ENCODE assay signal across 12 cellular contexts in the genomic region with DNA sequence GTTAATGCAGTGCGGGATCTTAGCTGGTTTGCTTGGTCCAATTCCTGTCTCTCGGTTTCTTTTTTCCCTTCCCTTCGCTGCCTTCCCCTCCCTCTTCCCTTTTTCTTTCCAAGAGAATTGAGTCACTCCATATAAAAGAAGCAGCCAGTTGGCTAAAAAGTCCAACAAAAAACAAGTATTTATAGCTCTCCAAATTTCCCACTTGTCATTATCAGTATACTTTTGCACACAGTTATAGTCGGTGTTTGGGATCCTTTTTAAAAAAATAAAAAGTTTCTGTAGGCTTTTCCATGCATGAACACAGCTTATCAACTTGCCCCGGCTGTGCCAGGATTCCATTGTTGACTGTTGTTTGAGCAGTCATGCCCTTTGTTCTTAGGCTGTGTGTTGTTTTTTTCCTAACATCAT. TPM values are rescaled to one million over a fixed set of nuclear protein-coding genes. Genes with fewer than 3 reads are reported as not detected.
DNase-seq lines count a peak whose midpoint lies in the region; ATAC-seq, FAIRE-seq and TF ChIP-seq lines count a peak whose summit lies in the region.
"Had no signal": no experiment of that assay in that cellular context is flagged by ENCODE, and none has a peak within 500 bp of the region (broad histone marks: within the 10 kb centered on the region; RNA-seq: fewer than 3 reads in every experiment).

No MANE protein-coding gene starts in this region.

- ATAC-seq in activated CD4-positive, alpha-beta T cell treated with anti-CD3 and anti-CD28 coated beads for 36 hours: no peak
- peak; percentile 38 for ATAC-seq in mucosa of descending colon
- ATAC-seq in HG03139 (IDR thresholded peaks at IDR 0.05; ENCODE audit: unreplicated experiment): no peak

- no peaks in the 10 kb centered on the region for H3K9me3 Mint-ChIP-seq in activated CD4-positive, alpha-beta T cell treated with anti-CD3 and anti-CD28 coated beads for 36 hours (ENCODE audit: low read depth)
- no peaks in the 10 kb centered on the region for H3K9me3 Mint-ChIP-seq in activated CD4-positive, alpha-beta T cell treated with anti-CD3 and anti-CD28 coated beads, Interleukin-2, amount 10 ng/mL, durations not matched to agents 24 days and 14 days
- H3K9me3 Mint-ChIP-seq: nephron had no signal

- peak overlapping the region; percentile 64 for H3K9ac ChIP-seq in endothelial cell of umbilical vein (replicated peaks; ENCODE audit: extremely low read depth, insufficient read depth, low read length)

- H3K36me3 ChIP-seq in endothelial cell of umbilical vein (ENCODE audit: control insufficient read depth in 2 of 2, extremely low read depth in 1 of 2, insufficient read depth in 2 of 2, low read length in 2 of 2): peaks cover 3 to 4% of the 10 kb centered on the region in 2 experiments
- H3K36me3 ChIP-seq in mucosa of descending colon (ENCODE audit: low read depth): no peaks in the 10 kb centered on the region
- peaks cover 0 to 22% (median 0%) of the 10 kb centered on the region in 3 donors for H3K36me3 ChIP-seq in tibial nerve
- H3K36me3 ChIP-seq in H7 (replicated peaks; ENCODE audit: control insufficient read depth, insufficient read depth, low read length): no peaks in the 10 kb centered on the region

- TF ChIP-seq CTCF in endothelial cell of umbilical vein (IDR thresholded peaks at IDR 0.05; ENCODE audit: extremely low read depth in 1 of 2, insufficient read depth in 1 of 2, low read depth in 1 of 2, low read length in 2 of 2): no peak
- no peak for TF ChIP-seq CTCF in mucosa of descending colon (IDR thresholded peaks at IDR 0.05)
- TF ChIP-seq CTCF in tibial nerve (IDR thresholded peaks at IDR 0.05): no peak

- DNase-seq in activated CD4-positive, alpha-beta T cell treated with anti-CD3 and anti-CD28 coated beads for 36 hours: no peak
- DNase-seq in activated CD4-positive, alpha-beta T cell treated with anti-CD3 and anti-CD28 coated beads, Interleukin-2, amount 10 ng/mL, durations not matched to agents 24 days and 14 days: no peak
- DNase-seq in endothelial cell of umbilical vein (ENCODE audit: low read depth, low spot score): peak; percentile 91
- DNase-seq in mucosa of descending colon: no peak
- DNase-seq in tibial nerve (ENCODE audit: low spot score in 2 of 2): no peak
- no peak for DNase-seq in ureter (ENCODE audit: low spot score)
- DNase-seq in H7: no peak

- H3K4me2 ChIP-seq in endothelial cell of umbilical vein (ENCODE audit: insufficient read depth, low read length): peak overlapping the region; percentile 78

- peaks cover 18% of the 10 kb centered on the region for H3K36me3 Mint-ChIP-seq in activated CD4-positive, alpha-beta T cell treated with anti-CD3 and anti-CD28 coated beads for 36 hours (ENCODE audit: low read depth)
- H3K36me3 Mint-ChIP-seq in activated CD4-positive, alpha-beta T cell treated with anti-CD3 and anti-CD28 coated beads, Interleukin-2, amount 10 ng/mL, durations not matched to agents 24 days and 14 days (ENCODE audit: low read depth): peaks cover 17% of the 10 kb centered on the region

- H3K9me1 ChIP-seq in endothelial cell of umbilical vein (replicated peaks; ENCODE audit: control insufficient read depth, extremely low read depth, insufficient read depth, low read length): peaks cover 2% of the 10 kb centered on the region

- H3K4me1 ChIP-seq in endothelial cell of umbilical vein (ENCODE audit: control insufficient read depth, extremely low read depth, insufficient read depth, low read length): peaks cover 22% of the 10 kb centered on the region
- H3K4me1 ChIP-seq in mucosa of descending colon (ENCODE audit: low read depth): peaks cover 9% of the 10 kb centered on the region
- peaks cover 0 to 56% (median 24%) of the 10 kb centered on the region in 4 donors for H3K4me1 ChIP-seq in tibial nerve

- H3K27ac Mint-ChIP-seq in activated CD4-positive, alpha-beta T cell treated with anti-CD3 and anti-CD28 coated beads for 36 hours: peak overlapping the region; percentile 65
- no peak overlapping the region for H3K27ac Mint-ChIP-seq in activated CD4-positive, alpha-beta T cell treated with anti-CD3 and anti-CD28 coated beads, Interleukin-2, amount 10 ng/mL, durations not matched to agents 24 days and 14 days

- 15% methylated on average over 5 of the region's 5 CpGs for WGBS in tibial nerve, 2 donors

- H3K79me2 ChIP-seq in endothelial cell of umbilical vein (ENCODE audit: control insufficient read depth, insufficient read depth, low read length): peaks cover 36% of the 10 kb centered on the region

- TF ChIP-seq POLR2A in endothelial cell of umbilical vein (IDR thresholded peaks at IDR 0.05; ENCODE audit: low read depth, low read length) (no peak), tibial nerve (IDR thresholded peaks at IDR 0.05) (no peak)

- H3K4me3 ChIP-seq in endothelial cell of umbilical vein (replicated peaks in 1 of 3; ENCODE audit: insufficient read depth in 1 of 3, low read depth in 1 of 3, low read length in 3 of 3) (peak overlapping the region in 1 of 3 experiments; percentile 31), mucosa of descending colon (no peak overlapping the region), tibial nerve (peak overlapping the region in 2 of 4 donors; percentile 16 to 18), H7 (ENCODE audit: insufficient read depth, low read depth, low read length) (no peak overlapping the region)

- POLR2A ChIA-PET in activated CD4-positive, alpha-beta T cell treated with anti-CD3 and anti-CD28 coated beads for 36 hours (lab: Charles Lee): interaction anchor here (0.6 to 1.2 kb wide), 2 partner anchors 18 to 28 kb away, joined by 3 read pairs; no protein-coding TSS in a partner anchor
- POLR2A ChIA-PET in endothelial cell of umbilical vein (lab: Charles Lee): interaction anchor here (1.3 kb wide), 1 partner anchor 13 kb away, joined by 8 read pairs; no protein-coding TSS in a partner anchor

- H3K27ac ChIP-seq in endothelial cell of umbilical vein (ENCODE audit: insufficient read depth, low read depth, low read length) (peak overlapping the region; percentile 76), tibial nerve (peak overlapping the region in 3 of 4 donors; percentile 61 to 89 (median 76))
- H3K27ac ChIP-seq: 22Rv1 had no signal

- CTCF ChIA-PET in activated CD4-positive, alpha-beta T cell treated with anti-CD3 and anti-CD28 coated beads for 36 hours (lab: Charles Lee): interaction anchor here (0.7 to 4.6 kb wide), 10 partner anchors 9 to 169 kb away, joined by 3 to 33 read pairs (median 6); no protein-coding TSS in a partner anchor
- CTCF ChIA-PET in endothelial cell of umbilical vein (lab: Charles Lee): interaction anchor here (0.6 to 4.9 kb wide), 16 partner anchors 11 to 271 kb away, joined by 3 to 39 read pairs (median 4); a partner anchor contains a TSS

- dilution Hi-C loops in endothelial cell of umbilical vein (cut with MboI; ENCODE audit: extremely low pct_ligation_motif_present, low sequenced_read_pairs): no loop called here

- no peaks in the 10 kb centered on the region for H4K20me1 ChIP-seq in endothelial cell of umbilical vein (replicated peaks; ENCODE audit: control insufficient read depth, extremely low read depth, insufficient read depth, low read length)

- no peak overlapping the region for H3K4me3 Mint-ChIP-seq in activated CD4-positive, alpha-beta T cell treated with anti-CD3 and anti-CD28 coated beads for 36 hours
- no peak overlapping the region for H3K4me3 Mint-ChIP-seq in activated CD4-positive, alpha-beta T cell treated with anti-CD3 and anti-CD28 coated beads, Interleukin-2, amount 10 ng/mL, durations not matched to agents 24 days and 14 days
- H3K4me3 Mint-ChIP-seq: nephron had no signal

- H3K27me3 ChIP-seq in endothelial cell of umbilical vein (ENCODE audit: control insufficient read depth in 2 of 2, insufficient read depth in 2 of 2, low read length in 2 of 2) (no peaks in the 10 kb centered on the region), tibial nerve (no peaks in the 10 kb centered on the region), H7 (ENCODE audit: control insufficient read depth, insufficient read depth, low read length) (no peaks in the 10 kb centered on the region)

- no peak overlapping the region for H2AFZ ChIP-seq in endothelial cell of umbilical vein (ENCODE audit: low read depth, low read length)

- H3K4me1 Mint-ChIP-seq in activated CD4-positive, alpha-beta T cell treated with anti-CD3 and anti-CD28 coated beads for 36 hours: peaks cover 84% of the 10 kb centered on the region
- peaks cover 58% of the 10 kb centered on the region for H3K4me1 Mint-ChIP-seq in activated CD4-positive, alpha-beta T cell treated with anti-CD3 and anti-CD28 coated beads, Interleukin-2, amount 10 ng/mL, durations not matched to agents 24 days and 14 days

- intact Hi-C loops in activated CD4-positive, alpha-beta T cell treated with anti-CD3 and anti-CD28 coated beads for 36 hours (cut with DNase I, micrococcal nuclease): loop anchor here in 1 of 2 experiments (5.0 kb wide), 1 partner anchor 36 kb away; a partner anchor contains a TSS
- intact Hi-C loops in activated CD4-positive, alpha-beta T cell treated with anti-CD3 and anti-CD28 coated beads, Interleukin-2, amount 10 ng/mL, durations not matched to agents 24 days and 14 days (cut with micrococcal nuclease): no loop called here
- intact Hi-C loops in endothelial cell of umbilical vein (cut with micrococcal nuclease) (no loop called here), mucosa of descending colon (cut with DNase I, micrococcal nuclease) (no loop called here)

- FAIRE-seq in endothelial cell of umbilical vein (lab: Jason Lieb, UNC): no peak
- FAIRE-seq: H1 had no signal

- H3K9me3 ChIP-seq in endothelial cell of umbilical vein (replicated peaks; ENCODE audit: control insufficient read depth, insufficient read depth, low read length) (no peaks in the 10 kb centered on the region), mucosa of descending colon (no peaks in the 10 kb centered on the region), tibial nerve (no peaks in the 10 kb centered on the region)

- H3K27me3 Mint-ChIP-seq in activated CD4-positive, alpha-beta T cell treated with anti-CD3 and anti-CD28 coated beads for 36 hours: no peaks in the 10 kb centered on the region
- no peaks in the 10 kb centered on the region for H3K27me3 Mint-ChIP-seq in activated CD4-positive, alpha-beta T cell treated with anti-CD3 and anti-CD28 coated beads, Interleukin-2, amount 10 ng/mL, durations not matched to agents 24 days and 14 days

- BruUV-seq in endothelial cell of umbilical vein (replicated peaks; lab: Mats Ljungman, UMichigan): no TSS peak

- TF ChIP-seq EP300 in tibial nerve (IDR thresholded peaks at IDR 0.05): no peak

RNA-seq across cellular contexts. Expression of a gene that starts 24.9 kb away (rescaled TPM):
- 10 to 100 TPM; 67.7 to 80.2 TPM for total RNA-seq in activated CD4-positive, alpha-beta T cell treated with anti-CD3 and anti-CD28 coated beads for 36 hours
- 64.3 and 70.0 TPM in 2 replicates for total RNA-seq in activated CD4-positive, alpha-beta T cell treated with anti-CD3 and anti-CD28 coated beads, Interleukin-2, amount 10 ng/mL, durations not matched to agents 24 days and 14 days
- total RNA-seq in endothelial cell of umbilical vein: 80.7 and 92.6 TPM in 2 replicates
- polyA plus RNA-seq in endothelial cell of umbilical vein: 86.3 and 91.0 TPM in 2 replicates
- 95.0 and 103 TPM in 2 replicates for polyA plus RNA-seq in endothelial cell of umbilical vein (2011; cell fraction: cytosol; rRNA removed)
- polyA plus RNA-seq in endothelial cell of umbilical vein (2011; cell fraction: nucleus; rRNA removed): 48.7 and 63.5 TPM in 2 replicates
- 130 and 137 TPM in 2 replicates for polyA plus RNA-seq in endothelial cell of umbilical vein (2012)
- 68.9 and 81.3 TPM in 2 replicates for polyA minus RNA-seq in endothelial cell of umbilical vein
- polyA minus RNA-seq in endothelial cell of umbilical vein (2011; cell fraction: cytosol; rRNA and poly(A)+ RNA removed): 18.0 TPM
- polyA minus RNA-seq in endothelial cell of umbilical vein (2011; cell fraction: nucleus; rRNA and poly(A)+ RNA removed): 14.4 and 18.9 TPM in 2 replicates
- 10 to 100 TPM; 36.0 to 52.7 (median 49.3) TPM for total RNA-seq in mucosa of descending colon
- 10 to 100 TPM; 55.7 to 75.6 (median 63.1) TPM for total RNA-seq in tibial nerve
- total RNA-seq in ureter: 44.2 TPM
- 44.9 and 54.1 TPM in 2 replicates for total RNA-seq in H7 (2014; rRNA removed; shearing (Covaris generic))

RNA-seq across cellular contexts. Expression of a gene that starts 26.6 kb away (rescaled TPM):
- 10 to 100 TPM; 27.1 to 29.5 TPM for total RNA-seq in activated CD4-positive, alpha-beta T cell treated with anti-CD3 and anti-CD28 coated beads for 36 hours
- total RNA-seq in activated CD4-positive, alpha-beta T cell treated with anti-CD3 and anti-CD28 coated beads, Interleukin-2, amount 10 ng/mL, durations not matched to agents 24 days and 14 days: 32.2 and 34.5 TPM in 2 replicates
- 38.4 and 48.0 TPM in 2 replicates for total RNA-seq in endothelial cell of umbilical vein
- 84.4 and 101 TPM in 2 replicates for polyA plus RNA-seq in endothelial cell of umbilical vein
- 76.1 and 86.6 TPM in 2 replicates for polyA plus RNA-seq in endothelial cell of umbilical vein (2011; cell fraction: cytosol; rRNA removed)
- polyA plus RNA-seq in endothelial cell of umbilical vein (2011; cell fraction: nucleus; rRNA removed): 50.3 and 65.3 TPM in 2 replicates
- polyA plus RNA-seq in endothelial cell of umbilical vein (2012): 52.2 and 55.6 TPM in 2 replicates
- 45.8 and 55.4 TPM in 2 replicates for polyA minus RNA-seq in endothelial cell of umbilical vein
- polyA minus RNA-seq in endothelial cell of umbilical vein (2011; cell fraction: cytosol; rRNA and poly(A)+ RNA removed): 57.0 TPM
- polyA minus RNA-seq in endothelial cell of umbilical vein (2011; cell fraction: nucleus; rRNA and poly(A)+ RNA removed): 11.1 and 13.6 TPM in 2 replicates
- 10 to 100 TPM; 32.4 to 48.9 (median 38.4) TPM for total RNA-seq in mucosa of descending colon
- 10 to 100 TPM; 55.5 to 61.8 (median 57.7) TPM for total RNA-seq in tibial nerve
- total RNA-seq in ureter: 54.5 TPM
- 85.4 and 102 TPM in 2 replicates for total RNA-seq in H7 (2014; rRNA removed; shearing (Covaris generic))

RNA-seq across cellular contexts. Expression of a gene that starts 37.5 kb away (rescaled TPM):
- total RNA-seq in activated CD4-positive, alpha-beta T cell treated with anti-CD3 and anti-CD28 coated beads for 36 hours: 10 to 100 TPM; 28.3 to 30.2 TPM
- total RNA-seq in activated CD4-positive, alpha-beta T cell treated with anti-CD3 and anti-CD28 coated beads, Interleukin-2, amount 10 ng/mL, durations not matched to agents 24 days and 14 days: 49.4 and 55.2 TPM in 2 replicates
- total RNA-seq in endothelial cell of umbilical vein (22.4 and 33.9 TPM in 2 replicates), mucosa of descending colon (10 to 100 TPM; 16.9 to 23.5 (median 19.6) TPM), tibial nerve (10 to 100 TPM; 16.2 to 40.2 (median 24.0) TPM), ureter (32.4 TPM)
- polyA plus RNA-seq in endothelial cell of umbilical vein: 37.4 and 47.6 TPM in 2 replicates
- polyA plus RNA-seq in endothelial cell of umbilical vein (2011; cell fraction: cytosol; rRNA removed): 24.5 and 26.4 TPM in 2 replicates
- 21.8 and 25.6 TPM in 2 replicates for polyA plus RNA-seq in endothelial cell of umbilical vein (2011; cell fraction: nucleus; rRNA removed)
- 37.3 and 83.1 TPM in 2 replicates for polyA plus RNA-seq in endothelial cell of umbilical vein (2012)
- polyA minus RNA-seq in endothelial cell of umbilical vein: 24.4 and 25.1 TPM in 2 replicates
- 7.5 TPM for polyA minus RNA-seq in endothelial cell of umbilical vein (2011; cell fraction: cytosol; rRNA and poly(A)+ RNA removed)
- 10.2 and 13.3 TPM in 2 replicates for polyA minus RNA-seq in endothelial cell of umbilical vein (2011; cell fraction: nucleus; rRNA and poly(A)+ RNA removed)
- 32.1 and 36.0 TPM in 2 replicates for total RNA-seq in H7 (2014; rRNA removed; shearing (Covaris generic))

RNA-seq across cellular contexts. Expression of a gene that starts 55.1 kb away (rescaled TPM):
- total RNA-seq in activated CD4-positive, alpha-beta T cell treated with anti-CD3 and anti-CD28 coated beads for 36 hours: under 1 TPM; 0.09 to 0.18 TPM
- not detected in 2 replicates for total RNA-seq in activated CD4-positive, alpha-beta T cell treated with anti-CD3 and anti-CD28 coated beads, Interleukin-2, amount 10 ng/mL, durations not matched to agents 24 days and 14 days
- total RNA-seq in endothelial cell of umbilical vein: not detected in 2 replicates
- not detected in 2 replicates for polyA plus RNA-seq in endothelial cell of umbilical vein
- polyA plus RNA-seq in endothelial cell of umbilical vein (2011; cell fraction: cytosol; rRNA removed): 0.03 TPM in 1 of 2 replicates, not detected in the other
- 0.08 TPM in 1 of 2 replicates, not detected in the other for polyA plus RNA-seq in endothelial cell of umbilical vein (2011; cell fraction: nucleus; rRNA removed)
- polyA plus RNA-seq in endothelial cell of umbilical vein (2012): not detected in 2 replicates
- 0.06 TPM in 1 of 2 replicates, not detected in the other for polyA minus RNA-seq in endothelial cell of umbilical vein
- not detected for polyA minus RNA-seq in endothelial cell of umbilical vein (2011; cell fraction: cytosol; rRNA and poly(A)+ RNA removed)
- polyA minus RNA-seq in endothelial cell of umbilical vein (2011; cell fraction: nucleus; rRNA and poly(A)+ RNA removed): not detected in 2 replicates
- not detected for total RNA-seq in mucosa of descending colon
- total RNA-seq in tibial nerve: under 1 TPM in 2 of 4 donors, not detected in 2; 0.20 to 0.21 TPM
- total RNA-seq in ureter: not detected
- total RNA-seq in H7 (2014; rRNA removed; shearing (Covaris generic)): 0.38 and 0.41 TPM in 2 replicates
- total RNA-seq: HT1080 had no signal
